2 cellular contexts compared by ENCODE assay signal in genomic region chr18:23324861-23325260, GRCh38.
TF ChIP-seq lines count a peak whose summit lies in the region.

No MANE protein-coding gene starts in this region.

TF ChIP-seq in GM23338, 12 proteins besides CTCF, POLR2A, EP300 and RAD21 (continued from another document):
- TF ChIP-seq REST (IDR thresholded peaks at IDR 0.05; ENCODE audit: unreplicated experiment) (no peak), POLR2AphosphoS5 (IDR thresholded peaks at IDR 0.05; ENCODE audit: low read depth) (no peak), ZNF462 (CRISPR knock-in tag; IDR thresholded peaks at IDR 0.05) (no peak)

TF ChIP-seq in WTC11, 78 proteins besides CTCF, POLR2A, EP300 and RAD21 (continued from another document):
- TF ChIP-seq ZNF425 (CRISPR knock-in tag; conservative IDR thresholded peaks at IDR 0.05) (no peak), ZNF138 (CRISPR knock-in tag; conservative IDR thresholded peaks at IDR 0.05) (no peak), ATF6 (CRISPR knock-in tag; IDR thresholded peaks at IDR 0.05) (no peak), ETV6 (CRISPR knock-in tag; IDR thresholded peaks at IDR 0.05) (no peak), TP53 (CRISPR knock-in tag; IDR thresholded peaks at IDR 0.05) (no peak), NFATC4 (CRISPR knock-in tag; IDR thresholded peaks at IDR 0.05) (no peak), CREB1 (CRISPR knock-in tag; IDR thresholded peaks at IDR 0.05) (no peak), MXD4 (CRISPR knock-in tag; IDR thresholded peaks at IDR 0.05; ENCODE audit: borderline replicate concordance) (no peak), OVOL2 (CRISPR knock-in tag; IDR thresholded peaks at IDR 0.05; ENCODE audit: borderline replicate concordance) (no peak), HMGXB4 (CRISPR knock-in tag; IDR thresholded peaks at IDR 0.05) (no peak)
